12 cellular contexts compared by ENCODE assay signal in genomic region chr10:61919646-61920215, GRCh38.
"Had no signal": no experiment of that assay in that cellular context is flagged by ENCODE, and none has a peak within 500 bp of the region (broad histone marks: within the 10 kb centered on the region; RNA-seq: fewer than 3 reads in every experiment).

No MANE protein-coding gene starts in this region.

- DNase-seq: activated CD4-positive, alpha-beta T cell treated with anti-CD3 and anti-CD28 coated beads for 36 hours; activated CD8-positive, alpha-beta memory T cell treated with anti-CD3 and anti-CD28 coated beads for 24 hours; amygdala; brain microvascular endothelial cell; dorsolateral prefrontal cortex; left colon; nephron progenitor cell; sigmoid colon; stimulated activated CD4-positive, alpha-beta T cell treated with anti-CD3 and anti-CD28 coated beads, Interleukin-4, amount 100 ng/mL, for 1 hour; stomach had no signal

- H3K4me3 ChIP-seq: dorsolateral prefrontal cortex, esophagus muscularis mucosa, lung, sigmoid colon, stomach had no signal

- H3K9me3 ChIP-seq: esophagus muscularis mucosa, sigmoid colon, stomach had no signal

- H3K27me3 ChIP-seq: brain microvascular endothelial cell, dorsolateral prefrontal cortex, esophagus muscularis mucosa, sigmoid colon, stomach had no signal

- H3K36me3 ChIP-seq: brain microvascular endothelial cell, esophagus muscularis mucosa, sigmoid colon had no signal

- ATAC-seq: activated CD4-positive, alpha-beta T cell treated with anti-CD3 and anti-CD28 coated beads for 36 hours; left colon had no signal

- H3K27ac ChIP-seq: brain microvascular endothelial cell, dorsolateral prefrontal cortex, esophagus muscularis mucosa had no signal
